ENCODE assay signal across 5 cellular contexts in the genomic region with DNA sequence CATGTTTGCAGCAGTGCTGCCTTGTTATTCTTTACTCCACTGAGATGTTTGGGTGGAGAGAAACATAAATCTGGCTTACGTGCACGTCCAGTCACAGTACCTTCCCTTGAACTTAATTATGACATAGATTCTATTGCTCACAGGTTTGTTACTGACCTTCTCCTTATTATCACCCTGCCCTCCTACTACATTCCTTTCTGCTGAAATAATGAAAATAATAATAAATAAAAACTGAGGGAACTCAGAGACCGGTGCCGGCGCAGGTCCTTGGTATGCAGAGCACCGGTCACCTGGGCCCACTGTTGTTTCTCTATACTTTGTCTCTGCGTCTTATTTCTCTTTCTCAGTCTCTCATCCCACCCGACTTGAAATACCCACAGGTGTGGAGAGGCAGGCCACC. TPM values are rescaled to one million over a fixed set of nuclear protein-coding genes. Genes with fewer than 3 reads are reported as not detected.
"Had no signal": no experiment of that assay in that cellular context is flagged by ENCODE, and none has a peak within 500 bp of the region (broad histone marks: within the 10 kb centered on the region; RNA-seq: fewer than 3 reads in every experiment).

No MANE protein-coding gene starts in this region.

RNA-seq across cellular contexts. Expression of gene NPFFR1, which starts 26.0 kb away (rescaled TPM):
- total RNA-seq: foreskin keratinocyte, osteoblast, subcutaneous adipose tissue had no signal
- polyA plus RNA-seq: foreskin keratinocyte, heart left ventricle, smooth muscle cell had no signal
